ENCODE assay signal across 8 cellular contexts in the genomic region with DNA sequence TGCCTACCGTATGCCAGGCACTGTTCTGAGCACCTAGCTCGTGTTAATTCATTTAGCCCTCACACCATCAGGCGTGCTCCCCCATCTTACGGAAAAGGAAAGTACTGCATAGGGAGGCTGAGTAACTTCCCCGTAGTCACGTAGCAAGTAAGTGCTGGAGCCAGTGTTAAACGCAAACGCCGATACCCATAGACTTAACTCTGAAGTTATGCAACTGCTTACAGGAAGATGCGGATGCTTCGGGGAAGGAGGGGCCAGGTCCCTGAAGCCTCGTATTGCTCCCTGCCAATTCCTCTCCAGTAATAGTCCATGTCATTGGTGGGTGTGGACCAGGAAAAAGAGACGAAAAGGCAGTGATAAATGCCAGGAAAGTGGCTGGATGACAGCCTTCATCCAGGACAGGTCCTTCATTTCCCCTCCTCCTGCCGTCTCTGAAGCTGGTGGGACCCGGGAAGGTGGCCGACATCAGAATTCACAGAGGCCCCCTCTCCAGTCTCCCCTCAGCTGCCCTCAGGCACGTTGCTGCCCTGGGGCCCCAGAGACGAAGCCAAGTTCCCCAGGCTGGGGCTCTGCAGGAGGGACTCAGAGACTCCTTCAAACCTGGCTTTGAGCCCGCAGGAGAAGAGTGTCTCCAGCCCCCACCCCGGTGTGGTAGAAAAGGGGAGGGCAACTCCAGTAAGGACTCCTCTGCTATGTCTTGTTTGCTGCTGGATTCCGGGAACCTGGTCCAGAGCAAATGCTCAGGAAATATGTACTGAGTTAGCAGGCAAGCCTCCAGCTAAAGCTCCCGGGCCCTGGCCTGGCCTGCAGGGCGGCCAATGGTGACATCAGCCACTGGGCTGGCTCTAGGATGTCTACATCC. TPM values are rescaled to one million over a fixed set of nuclear protein-coding genes. Genes with fewer than 3 reads are reported as not detected.
A peak's percentile ranks its signal among the peaks of the same experiment; 100 is the strongest.
DNase-seq lines count a peak whose midpoint lies in the region; ATAC-seq and TF ChIP-seq lines count a peak whose summit lies in the region.

No MANE protein-coding gene starts in this region.

- peak overlapping the region; percentile 78 for H3K4me2 ChIP-seq in fibroblast of lung (ENCODE audit: extremely low read depth, insufficient read depth, low read length)

- peak overlapping the region; percentile 77 for H2AFZ ChIP-seq in fibroblast of lung (ENCODE audit: low read length)

- H3K27ac ChIP-seq in fibroblast of lung (ENCODE audit: insufficient read depth, low read length), result peak overlapping the region; percentile 62

- peak overlapping the region in 3 of 4 experiments; percentile 3 to 44 (median 30) for H3K4me3 ChIP-seq in fibroblast of lung (replicated peaks in 1 of 4; ENCODE audit: control extremely low read depth in 1 of 4, insufficient read depth in 1 of 4, low read depth in 3 of 4, low read length in 4 of 4)

- TF ChIP-seq CTCF in fibroblast of lung (conservative IDR thresholded peaks at IDR 0.05 in 1 of 2, IDR thresholded peaks at IDR 0.05 in 1 of 2; ENCODE audit: low read depth in 1 of 2, low read length in 2 of 2) (peak; percentile 13 to 23), omental fat pad (IDR thresholded peaks at IDR 0.05) (no peak), mesothelial cell of epicardium (IDR thresholded peaks at IDR 0.05; ENCODE audit: unreplicated experiment) (no peak)

- peaks cover 11% of the 10 kb centered on the region for H3K4me1 ChIP-seq in fibroblast of lung (ENCODE audit: control insufficient read depth, extremely low read depth, insufficient read depth, low read length)

- H3K9ac ChIP-seq in fibroblast of lung (ENCODE audit: insufficient read depth, low read length), result peak overlapping the region; percentile 11

- DNase-seq in activated CD4-positive, alpha-beta T cell treated with anti-CD3 and anti-CD28 coated beads, Interleukin-2, amount 10 ng/mL, durations not matched to agents 24 days and 14 days, result peak; percentile 83
- no peak for DNase-seq in activated CD4-positive, alpha-beta T cell treated with anti-CD3 and anti-CD28 coated beads, Interleukin-2, amount 50 U/mL, for 1 hour
- DNase-seq in T-helper 2 cell treated with Interferon-gamma antibody and Interleukin-4, amounts not matched to agents 5 μg/mL and 100 μg/mL, for 36 hours (ENCODE audit: low spot score), result peak; percentile 28
- DNase-seq in fibroblast of lung (ENCODE audit: low read depth in 2 of 2) (peak; percentile 76 to 80), omental fat pad (ENCODE audit: low spot score) (peak; percentile 46), DMS153 (lab: John Stamatoyannopoulos, UW) (no peak), mesothelial cell of epicardium (ENCODE audit: low spot score in 2 of 2, unreplicated experiment in 2 of 2) (no peak), NCI-H524 treated with DMSO at 0.1 percent for 48 hours (lab: John Stamatoyannopoulos, UW) (no peak)

- ATAC-seq in omental fat pad (ENCODE audit: low FRiP score), result peak; percentile 79

- H3K4me3 Mint-ChIP-seq in activated CD4-positive, alpha-beta T cell treated with anti-CD3 and anti-CD28 coated beads, Interleukin-2, amount 10 ng/mL, durations not matched to agents 24 days and 14 days, result peak overlapping the region; percentile 75
- H3K4me3 Mint-ChIP-seq in T-helper 2 cell treated with Interferon-gamma antibody and Interleukin-4, amounts not matched to agents 5 μg/mL and 100 μg/mL, for 36 hours, result peak overlapping the region; percentile 62
- H3K4me3 Mint-ChIP-seq in mesothelial cell of epicardium, result no peak overlapping the region

- peaks cover 22% of the 10 kb centered on the region for H3K4me1 Mint-ChIP-seq in activated CD4-positive, alpha-beta T cell treated with anti-CD3 and anti-CD28 coated beads, Interleukin-2, amount 10 ng/mL, durations not matched to agents 24 days and 14 days
- peaks cover 18% of the 10 kb centered on the region for H3K4me1 Mint-ChIP-seq in T-helper 2 cell treated with Interferon-gamma antibody and Interleukin-4, amounts not matched to agents 5 μg/mL and 100 μg/mL, for 36 hours (ENCODE audit: low read depth)
- H3K4me1 Mint-ChIP-seq in mesothelial cell of epicardium, result peaks cover 12% of the 10 kb centered on the region

- no peaks in the 10 kb centered on the region for H3K36me3 ChIP-seq in fibroblast of lung (ENCODE audit: control insufficient read depth, insufficient read depth, low read length)

- H3K27me3 ChIP-seq in fibroblast of lung (ENCODE audit: control insufficient read depth, insufficient read depth, low read length), result no peaks in the 10 kb centered on the region

- H3K36me3 Mint-ChIP-seq in activated CD4-positive, alpha-beta T cell treated with anti-CD3 and anti-CD28 coated beads, Interleukin-2, amount 10 ng/mL, durations not matched to agents 24 days and 14 days (ENCODE audit: low read depth), result no peaks in the 10 kb centered on the region
- H3K36me3 Mint-ChIP-seq in T-helper 2 cell treated with Interferon-gamma antibody and Interleukin-4, amounts not matched to agents 5 μg/mL and 100 μg/mL, for 36 hours (ENCODE audit: low read depth), result no peaks in the 10 kb centered on the region
- no peaks in the 10 kb centered on the region for H3K36me3 Mint-ChIP-seq in mesothelial cell of epicardium

- H3K79me2 ChIP-seq in fibroblast of lung (ENCODE audit: control insufficient read depth, insufficient read depth, low read length), result no peaks in the 10 kb centered on the region

- H3K9me3 Mint-ChIP-seq in activated CD4-positive, alpha-beta T cell treated with anti-CD3 and anti-CD28 coated beads, Interleukin-2, amount 10 ng/mL, durations not matched to agents 24 days and 14 days, result no peaks in the 10 kb centered on the region
- H3K9me3 Mint-ChIP-seq in T-helper 2 cell treated with Interferon-gamma antibody and Interleukin-4, amounts not matched to agents 5 μg/mL and 100 μg/mL, for 36 hours, result no peaks in the 10 kb centered on the region
- no peaks in the 10 kb centered on the region for H3K9me3 Mint-ChIP-seq in mesothelial cell of epicardium

- H3K9me3 ChIP-seq in fibroblast of lung (ENCODE audit: control insufficient read depth, insufficient read depth, low read depth, low read length), result no peaks in the 10 kb centered on the region

- H3K27me3 Mint-ChIP-seq in activated CD4-positive, alpha-beta T cell treated with anti-CD3 and anti-CD28 coated beads, Interleukin-2, amount 10 ng/mL, durations not matched to agents 24 days and 14 days, result no peaks in the 10 kb centered on the region
- no peaks in the 10 kb centered on the region for H3K27me3 Mint-ChIP-seq in T-helper 2 cell treated with Interferon-gamma antibody and Interleukin-4, amounts not matched to agents 5 μg/mL and 100 μg/mL, for 36 hours (ENCODE audit: low read depth)
- no peaks in the 10 kb centered on the region for H3K27me3 Mint-ChIP-seq in mesothelial cell of epicardium (ENCODE audit: low read depth)

- peak overlapping the region; percentile 92 for H3K27ac Mint-ChIP-seq in activated CD4-positive, alpha-beta T cell treated with anti-CD3 and anti-CD28 coated beads, Interleukin-2, amount 10 ng/mL, durations not matched to agents 24 days and 14 days
- peak overlapping the region; percentile 70 for H3K27ac Mint-ChIP-seq in T-helper 2 cell treated with Interferon-gamma antibody and Interleukin-4, amounts not matched to agents 5 μg/mL and 100 μg/mL, for 36 hours
- no peak overlapping the region for H3K27ac Mint-ChIP-seq in mesothelial cell of epicardium

- intact Hi-C loops in activated CD4-positive, alpha-beta T cell treated with anti-CD3 and anti-CD28 coated beads, Interleukin-2, amount 10 ng/mL, durations not matched to agents 24 days and 14 days (cut with micrococcal nuclease), result loop anchor here (1.0 kb wide), 1 partner anchor 17 kb away; no protein-coding TSS in a partner anchor

- no peaks in the 10 kb centered on the region for H4K20me1 ChIP-seq in fibroblast of lung (ENCODE audit: control insufficient read depth, extremely low read depth, insufficient read depth, low read length)

RNA-seq across cellular contexts. Expression of a gene that starts 37.7 kb away (rescaled TPM):
- 0.07 TPM in 1 of 2 replicates, not detected in the other for total RNA-seq in activated CD4-positive, alpha-beta T cell treated with anti-CD3 and anti-CD28 coated beads, Interleukin-2, amount 10 ng/mL, durations not matched to agents 24 days and 14 days
- under 0.01 TPM in 2 replicates for total RNA-seq in fibroblast of lung
- 0.03 TPM in 1 of 2 replicates, not detected in the other for polyA plus RNA-seq in fibroblast of lung
- not detected in 2 replicates for polyA plus RNA-seq in fibroblast of lung (2012)
- not detected in 2 replicates for polyA minus RNA-seq in fibroblast of lung (ENCODE audit: low replicate concordance)
- total RNA-seq in omental fat pad, result 1 to 10 TPM in 1 of 4 donors, under 1 TPM in 3; 0.19 to 2.4 (median 0.43) TPM
- 0.07 to 0.16 TPM in 2 of 3 replicates, not detected in the other for total RNA-seq in mesothelial cell of epicardium

RNA-seq across cellular contexts. Expression of a gene that starts 56.8 kb away (rescaled TPM):
- 77.8 and 82.7 TPM in 2 replicates for total RNA-seq in activated CD4-positive, alpha-beta T cell treated with anti-CD3 and anti-CD28 coated beads, Interleukin-2, amount 10 ng/mL, durations not matched to agents 24 days and 14 days
- total RNA-seq in fibroblast of lung (470 and 900 TPM in 2 replicates), omental fat pad (100 to 1,000 TPM; 126 to 611 (median 261) TPM), mesothelial cell of epicardium (54.1 to 57.1 TPM (median 55.2 TPM) in 3 replicates)
- 166 and 238 TPM in 2 replicates for polyA plus RNA-seq in fibroblast of lung
- 192 and 275 TPM in 2 replicates for polyA plus RNA-seq in fibroblast of lung (2012)
- 286 and 448 TPM in 2 replicates for polyA minus RNA-seq in fibroblast of lung (ENCODE audit: low replicate concordance)

Comparison
In these comparisons a context has a peak if more than half of its experiments do, and no peak if none do; other contexts are left out.
1. DNase-seq: peak in activated CD4-positive, alpha-beta T cell treated with anti-CD3 and anti-CD28 coated beads, Interleukin-2, amount 10 ng/mL, durations not matched to agents 24 days and 14 days (single experiment), T-helper 2 cell treated with Interferon-gamma antibody and Interleukin-4, amounts not matched to agents 5 μg/mL and 100 μg/mL, for 36 hours (single experiment), fibroblast of lung (2 of 2) and omental fat pad (single experiment); none in activated CD4-positive, alpha-beta T cell treated with anti-CD3 and anti-CD28 coated beads, Interleukin-2, amount 50 U/mL, for 1 hour (single experiment), DMS153 (single experiment), mesothelial cell of epicardium (0 of 2) and NCI-H524 treated with DMSO at 0.1 percent for 48 hours (single experiment).
2. CTCF ChIP-seq: peak in fibroblast of lung (2 of 2); none in omental fat pad (0 of 3) and mesothelial cell of epicardium (single experiment).